In genomic region chr3:59885907-59886400, GRCh38 we compare ENCODE assay signal across 19 cellular contexts.
"Had no signal": no experiment of that assay in that cellular context is flagged by ENCODE, and none has a peak within 500 bp of the region (broad histone marks: within the 10 kb centered on the region; RNA-seq: fewer than 3 reads in every experiment).

No MANE protein-coding gene starts in this region.

- H3K36me3 ChIP-seq: breast epithelium, esophagus muscularis mucosa, gastroesophageal sphincter, heart left ventricle, sigmoid colon, spleen, upper lobe of left lung had no signal

- H3K27ac Mint-ChIP-seq: stimulated activated memory B cell treated with anti-CD40 and anti-IgM and Interleukin-4, amounts not matched to agents 10 μg/mL and 1 μg/mL and 100 μg/mL, for 72 hours had no signal

- H3K4me1 ChIP-seq: breast epithelium, esophagus muscularis mucosa, gastroesophageal sphincter, testis, upper lobe of left lung had no signal

- H3K36me3 Mint-ChIP-seq: stimulated activated memory B cell treated with anti-CD40 and anti-IgM and Interleukin-4, amounts not matched to agents 10 μg/mL and 1 μg/mL and 100 μg/mL, for 72 hours had no signal

- H3K9me3 ChIP-seq: breast epithelium, esophagus muscularis mucosa, gastroesophageal sphincter, heart left ventricle, sigmoid colon, spleen, testis, upper lobe of left lung had no signal

- H3K27me3 Mint-ChIP-seq: activated CD4-positive, alpha-beta T cell treated with anti-CD3 and anti-CD28 coated beads, Interleukin-2, amount 10 ng/mL, durations not matched to agents 24 days and 14 days; stimulated activated memory B cell treated with anti-CD40 and anti-IgM and Interleukin-4, amounts not matched to agents 10 μg/mL and 1 μg/mL and 100 μg/mL, for 72 hours had no signal

- H3K9me3 Mint-ChIP-seq: stimulated activated memory B cell treated with anti-CD40 and anti-IgM and Interleukin-4, amounts not matched to agents 10 μg/mL and 1 μg/mL and 100 μg/mL, for 72 hours had no signal

- H3K27ac ChIP-seq: breast epithelium, esophagus muscularis mucosa, gastroesophageal sphincter, heart left ventricle, sigmoid colon, spleen, testis, upper lobe of left lung had no signal

- DNase-seq: activated CD4-positive, alpha-beta T cell treated with anti-CD3 and anti-CD28 coated beads, Interleukin-2, amount 10 ng/mL, durations not matched to agents 24 days and 14 days; activated CD4-positive, CD25-positive, alpha-beta regulatory T cell; activated gamma-delta T cell; aorta; cerebellar nuclear complex; cortex of kidney; effector CD4-positive, alpha-beta T cell; heart left ventricle; left ventricle myocardium superior; sigmoid colon; spleen; stimulated activated CD4-positive, alpha-beta T cell treated with anti-CD3 and anti-CD28 coated beads, Interleukin-4, amount 100 ng/mL, for 4 hours; SW 1271; testis; upper lobe of left lung had no signal

- H3K4me3 Mint-ChIP-seq: activated CD4-positive, alpha-beta T cell treated with anti-CD3 and anti-CD28 coated beads, Interleukin-2, amount 10 ng/mL, durations not matched to agents 24 days and 14 days; stimulated activated memory B cell treated with anti-CD40 and anti-IgM and Interleukin-4, amounts not matched to agents 10 μg/mL and 1 μg/mL and 100 μg/mL, for 72 hours had no signal

- ATAC-seq: gastroesophageal sphincter; stimulated activated memory B cell treated with anti-CD40 and anti-IgM and Interleukin-4, amounts not matched to agents 10 μg/mL and 1 μg/mL and 100 μg/mL, for 72 hours had no signal

- H3K4me3 ChIP-seq: breast epithelium, esophagus muscularis mucosa, gastroesophageal sphincter, heart left ventricle, sigmoid colon, spleen, testis, upper lobe of left lung had no signal

- H3K27me3 ChIP-seq: breast epithelium, esophagus muscularis mucosa, gastroesophageal sphincter, heart left ventricle, sigmoid colon, spleen, testis, upper lobe of left lung had no signal
